ENCODE assay signal across 8 cellular contexts in the genomic region with DNA sequence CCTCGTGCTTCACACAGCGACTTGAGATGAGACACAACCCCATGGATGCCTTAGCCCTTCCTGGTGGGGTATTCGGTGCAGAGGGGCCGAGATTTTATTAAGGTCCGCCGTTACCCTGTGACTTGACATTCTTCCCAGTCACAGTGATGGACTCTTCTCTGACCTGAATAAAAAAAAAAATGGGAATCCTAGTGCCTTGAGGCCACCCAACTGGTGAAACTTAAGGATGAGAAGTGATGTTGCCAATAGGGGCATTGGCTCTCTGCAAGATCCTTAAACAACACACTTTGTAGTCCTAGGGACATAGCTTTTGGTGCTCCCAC. TPM values are rescaled to one million over a fixed set of nuclear protein-coding genes. Genes with fewer than 3 reads are reported as not detected.
DNase-seq lines count a peak whose midpoint lies in the region; ATAC-seq and TF ChIP-seq lines count a peak whose summit lies in the region.

No MANE protein-coding gene starts in this region.

- H3K27me3 ChIP-seq in WERI-Rb-1 (ENCODE audit: insufficient read depth, low read depth, severe bottlenecking) (no peaks in the 10 kb centered on the region), right cardiac atrium (ENCODE audit: control insufficient read depth, insufficient read depth) (no peaks in the 10 kb centered on the region)

- H3K4me3 ChIP-seq in WERI-Rb-1 (ENCODE audit: low read depth, low read length): no peak overlapping the region
- peak overlapping the region; percentile 99 for H3K4me3 ChIP-seq in right cardiac atrium (ENCODE audit: low read length)

- H3K27ac ChIP-seq in WERI-Rb-1: peak overlapping the region; percentile 99
- H3K27ac ChIP-seq in right cardiac atrium (ENCODE audit: low read length): peak overlapping the region; percentile 99

- no peaks in the 10 kb centered on the region for H3K9me3 ChIP-seq in WERI-Rb-1 (ENCODE audit: severe bottlenecking)
- H3K9me3 ChIP-seq in right cardiac atrium (ENCODE audit: control insufficient read depth, low read length): no peaks in the 10 kb centered on the region

- in situ Hi-C loops in GM13977 (cut with MboI; ENCODE audit: low pct_unique_long_range_greater_than_20kb, low sequenced_read_pairs, unreplicated experiment): loop anchor here (10.0 kb wide), 1 partner anchor 137 kb away; a partner anchor contains a TSS

- peak overlapping the region; percentile 98 to 99 for H3K27ac Mint-ChIP-seq in stimulated activated naive CD8-positive, alpha-beta T cell treated with anti-CD3 and anti-CD28 coated beads, Interleukin-15, amount 100 ng/mL, for 72 hours

- DNase-seq in NCI-H82 (lab: John Stamatoyannopoulos, UW) (peak; percentile 59), NCI-H82 treated with DMSO at 0.1 percent for 48 hours (lab: John Stamatoyannopoulos, UW; ENCODE audit: unreplicated experiment) (no peak), WERI-Rb-1 (no peak), right cardiac atrium (no peak), left colon (no peak), islet precursor cell (no peak), GM13977 (ENCODE audit: low spot score) (no peak)
- DNase-seq in stimulated activated naive CD8-positive, alpha-beta T cell treated with anti-CD3 and anti-CD28 coated beads, Interleukin-15, amount 100 ng/mL, for 72 hours: no peak

- ATAC-seq in right cardiac atrium (no peak), left colon (no peak)
- no peak for ATAC-seq in stimulated activated naive CD8-positive, alpha-beta T cell treated with anti-CD3 and anti-CD28 coated beads, Interleukin-15, amount 100 ng/mL, for 72 hours

- H3K4me1 Mint-ChIP-seq in stimulated activated naive CD8-positive, alpha-beta T cell treated with anti-CD3 and anti-CD28 coated beads, Interleukin-15, amount 100 ng/mL, for 72 hours: peaks cover 29% of the 10 kb centered on the region

- WGBS in right cardiac atrium: 40% methylated on average over 6 of the region's 6 CpGs

- peaks cover 7% of the 10 kb centered on the region for H3K4me1 ChIP-seq in right cardiac atrium (ENCODE audit: control insufficient read depth, insufficient read depth, low read length)

- H3K36me3 ChIP-seq in WERI-Rb-1: peaks cover 61% of the 10 kb centered on the region

- no peaks in the 10 kb centered on the region for H3K27me3 Mint-ChIP-seq in stimulated activated naive CD8-positive, alpha-beta T cell treated with anti-CD3 and anti-CD28 coated beads, Interleukin-15, amount 100 ng/mL, for 72 hours

- no peaks in the 10 kb centered on the region for H3K9me3 Mint-ChIP-seq in stimulated activated naive CD8-positive, alpha-beta T cell treated with anti-CD3 and anti-CD28 coated beads, Interleukin-15, amount 100 ng/mL, for 72 hours

- intact Hi-C loops in right cardiac atrium (cut with DNase I) (loop anchor here in 1 of 4 donors (5.0 kb wide), 1 partner anchor 140 kb away; no protein-coding TSS in a partner anchor), left colon (cut with DNase I, micrococcal nuclease) (loop anchor here in 1 of 2 donors (5.0 kb wide), 1 partner anchor 140 kb away; no protein-coding TSS in a partner anchor)

- H3K4me3 Mint-ChIP-seq in stimulated activated naive CD8-positive, alpha-beta T cell treated with anti-CD3 and anti-CD28 coated beads, Interleukin-15, amount 100 ng/mL, for 72 hours: peak overlapping the region; percentile 80

- TF ChIP-seq CTCF in WERI-Rb-1 (IDR thresholded peaks at IDR 0.05; ENCODE audit: low read depth, low read length): no peak
- no peak for TF ChIP-seq CTCF in GM13977 (IDR thresholded peaks at IDR 0.05; ENCODE audit: extremely low read depth, insufficient read depth, missing control alignments)

RNA-seq across cellular contexts. Expression of a gene that starts 0.7 kb away (rescaled TPM):
- total RNA-seq in right cardiac atrium: 10 to 100 TPM; 35.7 to 44.1 (median 39.6) TPM
- polyA plus RNA-seq in right cardiac atrium: 16.3 TPM
- total RNA-seq in left colon: 10 to 100 TPM; 52.5 to 54.2 TPM

RNA-seq across cellular contexts. Expression of a gene that starts 26.4 kb away (rescaled TPM):
- total RNA-seq in right cardiac atrium (10 to 100 TPM; 36.1 to 43.0 (median 40.2) TPM), left colon (10 to 100 TPM; 33.1 to 34.1 TPM)
- polyA plus RNA-seq in right cardiac atrium: 61.2 TPM

RNA-seq across cellular contexts. Expression of a gene that starts 26.6 kb away (rescaled TPM):
- 1 to 10 TPM; 2.5 to 3.1 (median 2.9) TPM for total RNA-seq in right cardiac atrium
- polyA plus RNA-seq in right cardiac atrium: 1.7 TPM
- total RNA-seq in left colon: 1 to 10 TPM; 3.7 to 4.0 TPM
